Comparison of ENCODE assay signal across 8 cellular contexts in genomic region chr3:43105224-43105596, GRCh38. TPM values are rescaled to one million over a fixed set of nuclear protein-coding genes. Genes with fewer than 3 reads are reported as not detected.
DNase-seq lines count a peak whose midpoint lies in the region; ATAC-seq and TF ChIP-seq lines count a peak whose summit lies in the region.

No MANE protein-coding gene starts in this region.

- H3K4me1 ChIP-seq in A673 (ENCODE audit: insufficient read depth, low read length, poor library complexity, severe bottlenecking) (no peaks in the 10 kb centered on the region), breast epithelium (peaks cover 0 to 4% of the 10 kb centered on the region in 2 donors), mesodermal cell (ENCODE audit: control insufficient read depth, insufficient read depth, low read length, poor library complexity, severe bottlenecking) (no peaks in the 10 kb centered on the region), thoracic aorta (ENCODE audit: control insufficient read depth in 1 of 2, low read depth in 2 of 2) (peaks cover 0 to 16% of the 10 kb centered on the region in 2 donors)

- CTCF ChIA-PET in A673 (lab: Charles Lee): no interaction called here

- H3K4me3 ChIP-seq in A673 (ENCODE audit: low read depth, low read length, poor library complexity, severe bottlenecking) (peak overlapping the region; percentile 63), breast epithelium (peak overlapping the region; percentile 83 to 93 (median 86)), mesodermal cell (ENCODE audit: extremely low read depth, insufficient read depth, low read length, poor library complexity, severe bottlenecking) (peak overlapping the region; percentile 73), thoracic aorta (peak overlapping the region; percentile 99)

- H3K9me3 ChIP-seq in A673 (ENCODE audit: low read depth, low read length, poor library complexity, severe bottlenecking) (no peaks in the 10 kb centered on the region), breast epithelium (no peaks in the 10 kb centered on the region), mesodermal cell (ENCODE audit: control insufficient read depth, low read length) (no peaks in the 10 kb centered on the region), thoracic aorta (no peaks in the 10 kb centered on the region)

- POLR2A ChIA-PET in A673 (lab: Charles Lee; ENCODE audit: low non-redundant PET): no interaction called here

- TF ChIP-seq POLR2A in breast epithelium (IDR thresholded peaks at IDR 0.05): no peak

- no peak for ATAC-seq in thoracic aorta (ENCODE audit: insufficient number of reproducible peaks, low FRiP score, low read depth)

- no peak overlapping the region for H3K27ac ChIP-seq in A673 (ENCODE audit: low read depth, low read length, poor library complexity, severe bottlenecking)
- peak overlapping the region in 1 of 2 donors; percentile 66 for H3K27ac ChIP-seq in breast epithelium
- H3K27ac ChIP-seq in mesodermal cell (ENCODE audit: low read depth, low read length, severe bottlenecking): no peak overlapping the region
- H3K27ac ChIP-seq in thoracic aorta: no peak overlapping the region

- TF ChIP-seq CTCF in A673 (conservative IDR thresholded peaks at IDR 0.05; ENCODE audit: low read depth, low read length) (no peak), breast epithelium (IDR thresholded peaks at IDR 0.05) (no peak), thoracic aorta (IDR thresholded peaks at IDR 0.05) (no peak)

- H3K27me3 ChIP-seq in A673 (replicated peaks; ENCODE audit: insufficient read depth, low read depth, low read length, poor library complexity) (no peaks in the 10 kb centered on the region), breast epithelium (no peaks in the 10 kb centered on the region), thoracic aorta (replicated peaks; ENCODE audit: insufficient read depth) (no peaks in the 10 kb centered on the region)

- DNase-seq in A673 (ENCODE audit: low spot score): no peak
- DNase-seq in NCI-H345 (lab: John Stamatoyannopoulos, UW): peak; percentile 16
- DNase-seq in breast epithelium (ENCODE audit: low spot score in 2 of 2): no peak
- no peak for DNase-seq in thoracic aorta (ENCODE audit: low spot score)
- no peak for DNase-seq in NCI-H524 (lab: John Stamatoyannopoulos, UW)
- no peak for DNase-seq in NCI-H226
- no peak for DNase-seq in mucosa of gallbladder (ENCODE audit: low spot score)

- intact Hi-C loops in A673 (cut with micrococcal nuclease; ENCODE audit: unreplicated experiment): no loop called here
- intact Hi-C loops in breast epithelium (cut with DNase I; ENCODE audit: low total_unique reads): no loop called here

- no peaks in the 10 kb centered on the region for H3K36me3 ChIP-seq in A673 (ENCODE audit: insufficient read depth, low read length, poor library complexity, severe bottlenecking)
- H3K36me3 ChIP-seq in breast epithelium: no peaks in the 10 kb centered on the region
- H3K36me3 ChIP-seq in mesodermal cell (ENCODE audit: control insufficient read depth, insufficient read depth, low read length): no peaks in the 10 kb centered on the region
- no peaks in the 10 kb centered on the region for H3K36me3 ChIP-seq in thoracic aorta

- 49 to 55% methylated on average over 7 to 8 of the region's 19 CpGs for WGBS in mesodermal cell (ENCODE audit: insufficient coverage in 2 of 2), 2 experiments

- no TSS peak for BruUV-seq in A673 (replicated peaks; lab: Mats Ljungman, UMichigan)

RNA-seq across cellular contexts. Expression of gene POMGNT2, which starts 0.7 kb away (rescaled TPM):
- total RNA-seq in A673 (2021) (6.5 and 7.6 TPM in 2 replicates), breast epithelium (10 to 100 TPM; 14.6 to 19.0 (median 18.4) TPM), thoracic aorta (10 to 100 TPM in 1 of 2 donors, 1 to 10 TPM in 1; 8.6 to 21.7 TPM), mucosa of gallbladder (24.7 TPM)
- polyA plus RNA-seq in mesodermal cell (2013, experiment 1 of 2): 12.4 TPM
- 9.6 TPM for polyA plus RNA-seq in mesodermal cell (2013, experiment 2 of 2)
